Comparison of ENCODE assay signal across 30 cellular contexts in the genomic region with DNA sequence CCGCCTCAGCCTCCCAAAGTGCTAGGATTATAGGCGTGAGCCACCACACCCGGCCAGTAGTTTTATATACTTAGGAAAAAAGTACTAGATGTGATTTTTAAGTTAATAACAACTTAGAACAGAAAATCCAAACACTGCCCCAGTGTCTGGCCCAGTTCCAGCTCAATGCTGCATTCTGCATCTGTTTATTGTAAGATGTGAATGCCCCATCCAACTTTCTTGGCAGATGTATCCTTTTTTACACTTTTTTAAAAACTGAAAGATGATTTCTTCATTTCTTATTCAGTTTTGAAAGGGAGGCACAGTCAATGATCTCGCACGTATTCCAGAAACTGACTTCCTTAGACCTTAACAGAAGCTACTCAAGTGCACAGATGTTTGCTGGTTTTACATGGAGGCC.
"Had no signal": no experiment of that assay in that cellular context is flagged by ENCODE, and none has a peak within 500 bp of the region (broad histone marks: within the 10 kb centered on the region; RNA-seq: fewer than 3 reads in every experiment).

No MANE protein-coding gene starts in this region.

- H3K4me3 ChIP-seq: ascending aorta, breast epithelium, cardiac muscle cell, colonic mucosa, gastroesophageal sphincter, heart right ventricle had no signal

- H3K27me3 ChIP-seq: ascending aorta, breast epithelium, cardiac muscle cell, colonic mucosa, gastroesophageal sphincter had no signal

- H3K9me3 ChIP-seq: ascending aorta, breast epithelium, colonic mucosa, gastroesophageal sphincter, heart right ventricle had no signal

- DNase-seq: activated B cell treated with CpG ODN at 0.5 μM for 24 hours; activated CD4-positive, alpha-beta T cell treated with anti-CD3 and anti-CD28 coated beads for 48 hours; activated CD4-positive, alpha-beta T cell treated with anti-CD3 and anti-CD28 coated beads, Interleukin-2, amount 50 U/mL, for 1 hour; activated CD4-positive, alpha-beta T cell treated with anti-CD3 and anti-CD28 coated beads, Interleukin-2, amount 50 U/mL, for 48 hours; activated CD8-positive, alpha-beta memory T cell treated with anti-CD3 and anti-CD28 coated beads for 24 hours; activated CD8-positive, alpha-beta T cell treated with anti-CD3 and anti-CD28 coated beads for 36 hours; activated effector memory CD4-positive, alpha-beta T cell treated with Interleukin-2 at 50 U/mL for 16 hours; activated gamma-delta T cell treated with Interleukin-2 at 50 U/mL for 16 hours; activated naive CD4-positive, alpha-beta T cell treated with anti-CD3 and anti-CD28 coated beads, Interleukin-2, amount 50 U/mL, for 16 hours; activated naive CD4-positive, alpha-beta T cell treated with Interleukin-2 at 50 U/mL for 16 hours; activated naive CD8-positive, alpha-beta T cell treated with anti-CD3 and anti-CD28 coated beads, Interleukin-2, amount 50 U/mL, for 24 hours; activated T-cell treated with anti-CD3 and anti-CD28 coated beads, Interleukin-2, amount 50 U/mL, for 4 hours; central memory CD4-positive, alpha-beta T cell; cerebellar nuclear complex; colonic mucosa; effector CD8-positive, alpha-beta T cell; foreskin melanocyte; heart right ventricle; hippocampal formation; T-helper 1 cell; T-helper 17 cell; T1000; WERI-Rb-1 had no signal

- H3K36me3 ChIP-seq: ascending aorta, breast epithelium, cardiac muscle cell, colonic mucosa, gastroesophageal sphincter, heart right ventricle, WERI-Rb-1 had no signal

- ATAC-seq: activated CD4-positive, CD25-positive, alpha-beta regulatory T cell treated with anti-CD3 and anti-CD28 coated beads, Interleukin-2, amount 50 U/mL, for 24 hours; activated CD8-positive, alpha-beta T cell treated with anti-CD3 and anti-CD28 coated beads for 36 hours; activated naive CD8-positive, alpha-beta T cell treated with anti-CD3 and anti-CD28 coated beads, Interleukin-2, amount 50 U/mL, for 24 hours; activated T-cell treated with anti-CD3 and anti-CD28 coated beads, Interleukin-2, amount 50 U/mL, for 4 hours; activated T-helper 17 cell treated with anti-CD3 and anti-CD28 coated beads, Interleukin-2, amount 50 U/mL, for 72 hours; esophagus mucosa; gastroesophageal sphincter; heart right ventricle; T-helper 17 cell had no signal
